In genomic region chr12:12266389-12266872, GRCh38 we compare ENCODE assay signal across 8 cellular contexts. TPM values are rescaled to one million over a fixed set of nuclear protein-coding genes. Genes with fewer than 3 reads are reported as not detected.
A peak's percentile ranks its signal among the peaks of the same experiment; 100 is the strongest.
DNase-seq lines count a peak whose midpoint lies in the region; ATAC-seq, FAIRE-seq and TF ChIP-seq lines count a peak whose summit lies in the region.

No MANE protein-coding gene starts in this region.

- H3K4me1 ChIP-seq in CD4-positive, alpha-beta memory T cell (ENCODE audit: insufficient read depth, low read length), result peaks cover 18% of the 10 kb centered on the region
- no peaks in the 10 kb centered on the region for H3K4me1 ChIP-seq in GM12878 (ENCODE audit: control insufficient read depth, insufficient read depth, low read length)
- peaks cover 0 to 32% (median 26%) of the 10 kb centered on the region in 5 donors for H3K4me1 ChIP-seq in subcutaneous abdominal adipose tissue (ENCODE audit: control insufficient read depth in 5 of 5, insufficient read depth in 5 of 5, low read length in 5 of 5)

- CTCF ChIA-PET in CD4-positive, alpha-beta memory T cell (lab: Charles Lee; ENCODE audit: partially characterized antibody), result no interaction called here
- CTCF ChIA-PET in GM12878 (lab: Yijun Ruan, JAX), result interaction anchor here (3.3 kb wide), 1 partner anchor 62 kb away, joined by 15 read pairs; no protein-coding TSS in a partner anchor

- H3K79me2 ChIP-seq in GM12878 (ENCODE audit: control insufficient read depth, insufficient read depth, low read length), result peaks cover 10% of the 10 kb centered on the region

- SMC1A ChIA-PET in GM12878 (lab: Charles Lee; ENCODE audit: uncharacterized antibody, unreplicated experiment), result interaction anchor here (0.6 to 1.1 kb wide), 3 partner anchors 67 to 1231 kb away, joined by 3 read pairs; no protein-coding TSS in a partner anchor

- no peak for FAIRE-seq in GM12878 (lab: Jason Lieb, UNC)

- no peak for TF ChIP-seq POLR2A in GM12878 (IDR thresholded peaks at IDR 0.05; ENCODE audit: low read depth, low read length)

- RAD21 ChIA-PET in GM12878 (lab: Charles Lee; ENCODE audit: unreplicated experiment), result interaction anchor here (0.7 to 1.5 kb wide), 2 partner anchors 8 to 72 kb away, joined by 3 read pairs; no protein-coding TSS in a partner anchor

- peak overlapping the region; percentile 93 for H3K4me2 ChIP-seq in GM12878 (ENCODE audit: control insufficient read depth, insufficient read depth)

- H3K27ac Mint-ChIP-seq in CD4-positive, alpha-beta memory T cell, result peak overlapping the region in 5 of 7 donors; percentile 8 to 57 (median 15)

- H4K20me1 ChIP-seq in GM12878 (ENCODE audit: control insufficient read depth, insufficient read depth), result no peaks in the 10 kb centered on the region

- peak; percentile 68 for ATAC-seq in GM12878
- no peak for ATAC-seq in HG03354 (IDR thresholded peaks at IDR 0.05; ENCODE audit: poor library complexity, severe bottlenecking, unreplicated experiment)
- no peak for ATAC-seq in GM19455 (IDR thresholded peaks at IDR 0.05; ENCODE audit: unreplicated experiment)

- peaks cover 0 to 16% of the 10 kb centered on the region in 2 donors for H3K27me3 Mint-ChIP-seq in CD4-positive, alpha-beta memory T cell

- TF ChIP-seq CTCF in HL-60 (IDR thresholded peaks at IDR 0.05; ENCODE audit: insufficient read depth, low read length), result no peak
- TF ChIP-seq CTCF in GM12878 (IDR thresholded peaks at IDR 0.05 in 2 of 3, conservative IDR thresholded peaks at IDR 0.05 in 1 of 3; ENCODE audit: control insufficient read depth in 2 of 3, extremely low read depth in 1 of 3, insufficient read depth in 1 of 3, low read depth in 3 of 3, low read length in 3 of 3), result no peak
- TF ChIP-seq CTCF in kidney epithelial cell (IDR thresholded peaks at IDR 0.05; ENCODE audit: insufficient read depth, low read length, poor library complexity, severe bottlenecking), result no peak

- WGBS in GM12878 (ENCODE audit: insufficient coverage, insufficient replicate concordance, low lambda C conversion rate, missing lambda C conversion rate), result under 1% methylated on average over 18 of the region's 27 CpGs

- peak overlapping the region; percentile 0 to 76 for H3K4me3 ChIP-seq in CD4-positive, alpha-beta memory T cell (ENCODE audit: low read length in 2 of 2)
- H3K4me3 ChIP-seq in HL-60 (replicated peaks; ENCODE audit: insufficient read depth, low read length), result peak overlapping the region; percentile 63
- peak overlapping the region; percentile 92 for H3K4me3 ChIP-seq in GM12878
- peak overlapping the region; percentile 69 for H3K4me3 ChIP-seq in kidney epithelial cell (ENCODE audit: low read depth, low read length)
- H3K4me3 ChIP-seq in subcutaneous abdominal adipose tissue (ENCODE audit: low read depth in 1 of 5, low read length in 5 of 5), result peak overlapping the region; percentile 78 to 92 (median 90)

- in situ Hi-C loops in GM12878 (cut with MboI), result no loop called here

- H2AFZ ChIP-seq in GM12878 (ENCODE audit: control insufficient read depth, low read depth, low read length), result peak overlapping the region; percentile 76

- no peaks in the 10 kb centered on the region for H3K36me3 ChIP-seq in CD4-positive, alpha-beta memory T cell (ENCODE audit: insufficient read depth, low read length)
- H3K36me3 ChIP-seq in GM12878 (ENCODE audit: control insufficient read depth in 2 of 2, insufficient read depth in 2 of 2, low read length in 1 of 2), result no peaks in the 10 kb centered on the region
- H3K36me3 ChIP-seq in kidney epithelial cell (ENCODE audit: control insufficient read depth, insufficient read depth, low read length), result no peaks in the 10 kb centered on the region
- H3K36me3 ChIP-seq in subcutaneous abdominal adipose tissue (ENCODE audit: control insufficient read depth in 5 of 5, insufficient read depth in 5 of 5, low read length in 5 of 5), result no peaks in the 10 kb centered on the region

- TF ChIP-seq RAD21 in GM12878 (IDR thresholded peaks at IDR 0.05; ENCODE audit: insufficient read depth, low read depth, low read length), result no peak

- H3K9ac ChIP-seq in GM12878 (ENCODE audit: control insufficient read depth, insufficient read depth, low read length), result peak overlapping the region; percentile 57
- peak overlapping the region; percentile 87 to 99 (median 89) for H3K9ac ChIP-seq in subcutaneous abdominal adipose tissue (ENCODE audit: low read length in 5 of 5)

- H3K27ac ChIP-seq in CD4-positive, alpha-beta memory T cell (ENCODE audit: low read depth, low read length), result peak overlapping the region; percentile 32
- H3K27ac ChIP-seq in HL-60 (replicated peaks) (no peak overlapping the region), GM12878 (ENCODE audit: control insufficient read depth, insufficient read depth) (peak overlapping the region; percentile 80), subcutaneous abdominal adipose tissue (ENCODE audit: low read depth, low read length) (peak overlapping the region; percentile 89)

- peaks cover 12 to 31% (median 21%) of the 10 kb centered on the region in 4 donors for H3K4me1 Mint-ChIP-seq in CD4-positive, alpha-beta memory T cell

- no TSS peak for BruUV-seq in GM12878 (replicated peaks; lab: Mats Ljungman, UMichigan)

- DNase-seq in CD4-positive, alpha-beta memory T cell, result no peak
- DNase-seq in HL-60 (ENCODE audit: low read depth in 1 of 2, low spot score in 1 of 2), result no peak
- DNase-seq in GM12878 (ENCODE audit: low read depth, low spot score), result no peak
- no peak for DNase-seq in kidney epithelial cell (ENCODE audit: low read depth)
- DNase-seq in islet precursor cell, result no peak

- POLR2A ChIA-PET in CD4-positive, alpha-beta memory T cell (lab: Charles Lee; ENCODE audit: partially characterized antibody), result interaction anchor here (1.6 to 3.5 kb wide), 2 partner anchors 91 to 720 kb away, joined by 7 to 19 read pairs; partner anchors contain the start of gene BORCS5
- POLR2A ChIA-PET in GM12878 (lab: Charles Lee), result interaction anchor here (0.5 kb wide), 1 partner anchor 89 kb away, joined by 3 read pairs; no protein-coding TSS in a partner anchor

- H3K9me3 Mint-ChIP-seq in CD4-positive, alpha-beta memory T cell, result no peaks in the 10 kb centered on the region

- intact Hi-C loops in CD4-positive, alpha-beta memory T cell (cut with micrococcal nuclease), result loop anchor here (2.0 kb wide), 1 partner anchor 60 kb away; no protein-coding TSS in a partner anchor
- intact Hi-C loops in GM12878 (cut with micrococcal nuclease; ENCODE audit: unreplicated experiment), result loop anchor here (5.0 kb wide), 2 partner anchors 54 to 94 kb away; no protein-coding TSS in a partner anchor

- H3K36me3 Mint-ChIP-seq in CD4-positive, alpha-beta memory T cell, result peaks cover 0 to 2% of the 10 kb centered on the region in 2 donors

- H3K27me3 ChIP-seq in CD4-positive, alpha-beta memory T cell (ENCODE audit: insufficient read depth, low read length), result peaks cover 6% of the 10 kb centered on the region
- peaks cover 35% of the 10 kb centered on the region for H3K27me3 ChIP-seq in HL-60 (ENCODE audit: insufficient read depth, poor library complexity, severe bottlenecking)
- H3K27me3 ChIP-seq in GM12878 (replicated peaks in 1 of 2; ENCODE audit: control insufficient read depth in 2 of 2, insufficient read depth in 2 of 2, low read length in 1 of 2), result no peaks in the 10 kb centered on the region
- H3K27me3 ChIP-seq in kidney epithelial cell (ENCODE audit: control insufficient read depth, insufficient read depth, low read length), result no peaks in the 10 kb centered on the region
- H3K27me3 ChIP-seq in subcutaneous abdominal adipose tissue (ENCODE audit: control insufficient read depth in 5 of 5, insufficient read depth in 4 of 5, low read length in 5 of 5), result no peaks in the 10 kb centered on the region

- H3K9me3 ChIP-seq in CD4-positive, alpha-beta memory T cell (ENCODE audit: control insufficient read depth in 1 of 2, low read length in 2 of 2), result no peaks in the 10 kb centered on the region
- H3K9me3 ChIP-seq in GM12878 (replicated peaks; ENCODE audit: control insufficient read depth, insufficient read depth, low read length), result no peaks in the 10 kb centered on the region
- H3K9me3 ChIP-seq in subcutaneous abdominal adipose tissue (ENCODE audit: control insufficient read depth in 5 of 5, low read length in 5 of 5), result no peaks in the 10 kb centered on the region

- no peak for TF ChIP-seq EP300 in GM12878 (IDR thresholded peaks at IDR 0.05; ENCODE audit: borderline replicate concordance in 1 of 2, control insufficient read depth in 1 of 2, low read depth in 2 of 2, low read length in 2 of 2)

- peak overlapping the region; percentile 85 to 91 (median 90) for H3K4me3 Mint-ChIP-seq in CD4-positive, alpha-beta memory T cell

TF ChIP-seq in GM12878, 131 proteins besides CTCF, POLR2A, EP300 and RAD21 (continues in another document):
- TF ChIP-seq ATF7 (IDR thresholded peaks at IDR 0.05; ENCODE audit: low read depth) (no peak), TCF12 (IDR thresholded peaks at IDR 0.05; ENCODE audit: low read depth, low read length) (no peak), ZNF384 (IDR thresholded peaks at IDR 0.05; ENCODE audit: borderline replicate concordance, low read depth, low read length) (no peak), SREBF2 (IDR thresholded peaks at IDR 0.05; ENCODE audit: low read length) (no peak), KAT2A (conservative IDR thresholded peaks at IDR 0.05; ENCODE audit: control insufficient read depth, low read depth, low read length) (no peak), SUPT20H (IDR thresholded peaks at IDR 0.05; ENCODE audit: borderline replicate concordance, control insufficient read depth, low read depth, low read length) (no peak), YY1 (IDR thresholded peaks at IDR 0.05; ENCODE audit: low read depth, low read length) (no peak), HDAC2 (IDR thresholded peaks at IDR 0.05) (no peak)

RNA-seq across cellular contexts. Expression of gene LRP6, which starts 0.4 kb away (rescaled TPM):
- 1 to 10 TPM; 3.9 to 4.0 TPM for total RNA-seq in CD4-positive, alpha-beta memory T cell
- polyA plus RNA-seq in CD4-positive, alpha-beta memory T cell, result 1 to 10 TPM in 1 of 2 donors, under 1 TPM in 1; 0.45 to 1.9 TPM
- 46.5 and 49.7 TPM in 2 replicates for total RNA-seq in GM12878 (2013; cell fraction: nucleolus; rRNA removed)
- total RNA-seq in GM12878 (2014; rRNA removed), result 10.9 and 14.9 TPM in 2 replicates
- 6.8 and 7.1 TPM in 2 replicates for total RNA-seq in GM12878 (2014; rRNA removed; fragmentation: Illumina TruSeq; extraction: Trizol)
- 9.0 and 9.4 TPM in 2 replicates for total RNA-seq in GM12878 (2021)
- polyA plus RNA-seq in GM12878 (2011; ENCODE audit: low read depth), result 1.2 TPM
- polyA plus RNA-seq in GM12878 (2011; rRNA removed), result 1.5 and 1.6 TPM in 2 replicates
- 1.9 and 3.3 TPM in 2 replicates for polyA plus RNA-seq in GM12878 (2011; cell fraction: cytosol; rRNA removed)
- polyA plus RNA-seq in GM12878 (2011; cell fraction: nucleus; rRNA removed), result 2.5 and 3.0 TPM in 2 replicates
- 2.1 and 2.4 TPM in 2 replicates for polyA plus RNA-seq in GM12878 (2012)
- polyA plus RNA-seq in GM12878 (2014; fragmentation: Illumina TruSeq; extraction: Trizol), result 6.1 TPM in 2 replicates
- polyA plus RNA-seq in GM12878 (2014; fragmentation: Nextera tagmentation; extraction: Ambion mirVana), result 1 to 10 TPM; 1.5 to 8.4 TPM
- 5.5 and 5.7 TPM in 2 replicates for polyA plus RNA-seq in GM12878 (2014; rRNA removed)
- 1 to 10 TPM; 6.0 to 6.1 TPM for polyA plus RNA-seq in GM12878 (2016; fragmentation: Nextera tagmentation; extraction: Ambion mirVana)
- 8.2 and 9.1 TPM in 2 replicates for polyA minus RNA-seq in GM12878 (2011; rRNA and poly(A)+ RNA removed)
- 1.2 and 1.9 TPM in 2 replicates for polyA minus RNA-seq in GM12878 (2011; cell fraction: cytosol; rRNA and poly(A)+ RNA removed)
- polyA minus RNA-seq in GM12878 (2011; cell fraction: nucleus; rRNA and poly(A)+ RNA removed), result 3.4 and 3.9 TPM in 2 replicates
- 15.2 and 20.3 TPM in 2 replicates for total RNA-seq in kidney epithelial cell

Comparison
In these comparisons a context has a peak if more than half of its experiments do, and no peak if none do; other contexts are left out.
1. H3K4me3 ChIP-seq: peak in every context shown above with its lines; median percentile 92 in GM12878; 90 in subcutaneous abdominal adipose tissue; 69 in kidney epithelial cell; 63 in HL-60; 38 in CD4-positive, alpha-beta memory T cell.